ENCODE assay signal across 8 cellular contexts in genomic region chr11:18665353-18665872, GRCh38. TPM values are rescaled to one million over a fixed set of nuclear protein-coding genes. Genes with fewer than 3 reads are reported as not detected.
A peak's percentile ranks its signal among the peaks of the same experiment; 100 is the strongest.
DNase-seq lines count a peak whose midpoint lies in the region; ATAC-seq and TF ChIP-seq lines count a peak whose summit lies in the region.
"Not testable (repeated sequence)": the region's sequence is repeated elsewhere in the genome, so short reads cannot be mapped to it uniquely, and the experiment has no call there.

No MANE protein-coding gene starts in this region.

- DNase-seq in CD4-positive, alpha-beta T cell; T-cell; activated CD4-positive, alpha-beta T cell treated with anti-CD3 and anti-CD28 coated beads, Interleukin-2, amount 10 ng/mL, durations not matched to agents 7 days and 5 days; effector memory CD8-positive, alpha-beta T cell: not testable (repeated sequence)
- DNase-seq in activated CD8-positive, alpha-beta memory T cell treated with anti-CD3 and anti-CD28 coated beads, Interleukin-2, amount 10 ng/mL, durations not matched to agents 7 days and 5 days = peak; percentile 40

- H3K9me3 ChIP-seq in CD4-positive, alpha-beta T cell (ENCODE audit: control insufficient read depth, low read length) = not testable (repeated sequence)

- POLR2A ChIA-PET in CD4-positive, alpha-beta T cell (lab: Charles Lee); activated CD4-positive, alpha-beta T cell treated with anti-CD3 and anti-CD28 coated beads, Interleukin-2, amount 10 ng/mL, durations not matched to agents 7 days and 5 days (lab: Charles Lee): not testable (repeated sequence)
- POLR2A ChIA-PET in T-cell (lab: Charles Lee) = interaction anchor here in 1 of 2 donors (0.6 kb wide), 1 partner anchor 135 kb away, joined by 4 read pairs; no protein-coding TSS in a partner anchor

- H3K36me3 Mint-ChIP-seq in CD4-positive, alpha-beta T cell (ENCODE audit: low read depth); T-cell; activated CD4-positive, alpha-beta T cell treated with anti-CD3 and anti-CD28 coated beads, Interleukin-2, amount 10 ng/mL, durations not matched to agents 7 days and 5 days (ENCODE audit: low read depth); activated CD8-positive, alpha-beta memory T cell treated with anti-CD3 and anti-CD28 coated beads, Interleukin-2, amount 10 ng/mL, durations not matched to agents 7 days and 5 days; activated T-helper 17 cell treated with anti-CD3 and anti-CD28 coated beads, Interleukin-2, amount 50 U/mL, for 72 hours (ENCODE audit: low read depth); activated naive CD8-positive, alpha-beta T cell; effector memory CD8-positive, alpha-beta T cell (ENCODE audit: insufficient read depth); stimulated activated naive CD8-positive, alpha-beta T cell treated with anti-CD3 and anti-CD28 coated beads, Interleukin-15, Interleukin-2, amounts not matched to agents 100 ng/mL and 50 ng/mL, for 24 hours (ENCODE audit: low read depth): not testable (repeated sequence)

- H3K4me3 Mint-ChIP-seq in CD4-positive, alpha-beta T cell; activated CD4-positive, alpha-beta T cell treated with anti-CD3 and anti-CD28 coated beads, Interleukin-2, amount 10 ng/mL, durations not matched to agents 7 days and 5 days: not testable (repeated sequence)
- peak overlapping the region; percentile 19 to 53 (median 49) for H3K4me3 Mint-ChIP-seq in T-cell
- peak overlapping the region; percentile 3 for H3K4me3 Mint-ChIP-seq in activated CD8-positive, alpha-beta memory T cell treated with anti-CD3 and anti-CD28 coated beads, Interleukin-2, amount 10 ng/mL, durations not matched to agents 7 days and 5 days
- peak overlapping the region; percentile 73 for H3K4me3 Mint-ChIP-seq in activated T-helper 17 cell treated with anti-CD3 and anti-CD28 coated beads, Interleukin-2, amount 50 U/mL, for 72 hours
- peak overlapping the region; percentile 71 for H3K4me3 Mint-ChIP-seq in activated naive CD8-positive, alpha-beta T cell
- peak overlapping the region in 1 of 2 donors; percentile 78 for H3K4me3 Mint-ChIP-seq in effector memory CD8-positive, alpha-beta T cell
- H3K4me3 Mint-ChIP-seq in stimulated activated naive CD8-positive, alpha-beta T cell treated with anti-CD3 and anti-CD28 coated beads, Interleukin-15, Interleukin-2, amounts not matched to agents 100 ng/mL and 50 ng/mL, for 24 hours = peak overlapping the region; percentile 67

- peaks cover 30% of the 10 kb centered on the region for H3K4me1 Mint-ChIP-seq in CD4-positive, alpha-beta T cell (ENCODE audit: low read depth)
- peaks cover 27 to 44% (median 29%) of the 10 kb centered on the region in 3 donors for H3K4me1 Mint-ChIP-seq in T-cell
- peaks cover 27% of the 10 kb centered on the region for H3K4me1 Mint-ChIP-seq in activated CD4-positive, alpha-beta T cell treated with anti-CD3 and anti-CD28 coated beads, Interleukin-2, amount 10 ng/mL, durations not matched to agents 7 days and 5 days
- H3K4me1 Mint-ChIP-seq in activated CD8-positive, alpha-beta memory T cell treated with anti-CD3 and anti-CD28 coated beads, Interleukin-2, amount 10 ng/mL, durations not matched to agents 7 days and 5 days = peaks cover 26% of the 10 kb centered on the region
- H3K4me1 Mint-ChIP-seq in activated T-helper 17 cell treated with anti-CD3 and anti-CD28 coated beads, Interleukin-2, amount 50 U/mL, for 72 hours = peaks cover 20% of the 10 kb centered on the region
- H3K4me1 Mint-ChIP-seq in activated naive CD8-positive, alpha-beta T cell (ENCODE audit: low read depth) = peaks cover 39% of the 10 kb centered on the region
- H3K4me1 Mint-ChIP-seq in effector memory CD8-positive, alpha-beta T cell (ENCODE audit: low read depth in 2 of 2) = peaks cover 13 to 21% of the 10 kb centered on the region in 2 donors
- peaks cover 47% of the 10 kb centered on the region for H3K4me1 Mint-ChIP-seq in stimulated activated naive CD8-positive, alpha-beta T cell treated with anti-CD3 and anti-CD28 coated beads, Interleukin-15, Interleukin-2, amounts not matched to agents 100 ng/mL and 50 ng/mL, for 24 hours (ENCODE audit: low read depth)

- intact Hi-C loops in CD4-positive, alpha-beta T cell (cut with DNase I, micrococcal nuclease) = loop anchor here in 1 of 2 experiments (5.0 kb wide), 1 partner anchor 57 kb away; no protein-coding TSS in a partner anchor

- not testable (repeated sequence) for H3K27me3 ChIP-seq in CD4-positive, alpha-beta T cell (ENCODE audit: control insufficient read depth, insufficient read depth, low read length)

- H3K27ac Mint-ChIP-seq in CD4-positive, alpha-beta T cell = peak overlapping the region; percentile 35
- H3K27ac Mint-ChIP-seq in T-cell = peak overlapping the region; percentile 66 to 83
- H3K27ac Mint-ChIP-seq in activated CD4-positive, alpha-beta T cell treated with anti-CD3 and anti-CD28 coated beads, Interleukin-2, amount 10 ng/mL, durations not matched to agents 7 days and 5 days = peak overlapping the region; percentile 57
- peak overlapping the region; percentile 37 for H3K27ac Mint-ChIP-seq in activated CD8-positive, alpha-beta memory T cell treated with anti-CD3 and anti-CD28 coated beads, Interleukin-2, amount 10 ng/mL, durations not matched to agents 7 days and 5 days
- H3K27ac Mint-ChIP-seq in activated T-helper 17 cell treated with anti-CD3 and anti-CD28 coated beads, Interleukin-2, amount 50 U/mL, for 72 hours = peak overlapping the region; percentile 84
- H3K27ac Mint-ChIP-seq in activated naive CD8-positive, alpha-beta T cell = peak overlapping the region; percentile 94
- peak overlapping the region in 1 of 2 donors; percentile 83 for H3K27ac Mint-ChIP-seq in effector memory CD8-positive, alpha-beta T cell
- H3K27ac Mint-ChIP-seq in stimulated activated naive CD8-positive, alpha-beta T cell treated with anti-CD3 and anti-CD28 coated beads, Interleukin-15, Interleukin-2, amounts not matched to agents 100 ng/mL and 50 ng/mL, for 24 hours = peak overlapping the region; percentile 79

- ATAC-seq in CD4-positive, alpha-beta T cell (ENCODE audit: poor library complexity) = peak; percentile 34
- ATAC-seq in T-cell (replicated peaks in 1 of 4) = peak in 2 of 4 experiments; percentile 63 to 66
- ATAC-seq in activated CD8-positive, alpha-beta memory T cell treated with anti-CD3 and anti-CD28 coated beads, Interleukin-2, amount 10 ng/mL, durations not matched to agents 7 days and 5 days = peak; percentile 36
- peak; percentile 28 for ATAC-seq in activated T-helper 17 cell treated with anti-CD3 and anti-CD28 coated beads, Interleukin-2, amount 50 U/mL, for 72 hours (replicated peaks)
- ATAC-seq in effector memory CD8-positive, alpha-beta T cell (replicated peaks) = peak; percentile 87

- CTCF ChIA-PET in CD4-positive, alpha-beta T cell (lab: Charles Lee); T-cell (lab: Charles Lee); activated CD4-positive, alpha-beta T cell treated with anti-CD3 and anti-CD28 coated beads, Interleukin-2, amount 10 ng/mL, durations not matched to agents 7 days and 5 days (lab: Charles Lee): not testable (repeated sequence)
- CTCF ChIA-PET in activated CD8-positive, alpha-beta memory T cell treated with anti-CD3 and anti-CD28 coated beads, Interleukin-2, amount 10 ng/mL, durations not matched to agents 7 days and 5 days (lab: Charles Lee) = interaction anchor here (1.1 kb wide), 1 partner anchor 99 kb away, joined by 3 read pairs; no protein-coding TSS in a partner anchor

- H3K27ac ChIP-seq in CD4-positive, alpha-beta T cell (ENCODE audit: low read depth, low read length) = not testable (repeated sequence)

- not testable (repeated sequence) for TF ChIP-seq CTCF in CD4-positive, alpha-beta T cell (IDR thresholded peaks at IDR 0.05)

- H3K9me3 Mint-ChIP-seq in CD4-positive, alpha-beta T cell; T-cell; activated CD4-positive, alpha-beta T cell treated with anti-CD3 and anti-CD28 coated beads, Interleukin-2, amount 10 ng/mL, durations not matched to agents 7 days and 5 days; activated CD8-positive, alpha-beta memory T cell treated with anti-CD3 and anti-CD28 coated beads, Interleukin-2, amount 10 ng/mL, durations not matched to agents 7 days and 5 days (ENCODE audit: low read depth); activated T-helper 17 cell treated with anti-CD3 and anti-CD28 coated beads, Interleukin-2, amount 50 U/mL, for 72 hours; activated naive CD8-positive, alpha-beta T cell (ENCODE audit: low read depth); effector memory CD8-positive, alpha-beta T cell; stimulated activated naive CD8-positive, alpha-beta T cell treated with anti-CD3 and anti-CD28 coated beads, Interleukin-15, Interleukin-2, amounts not matched to agents 100 ng/mL and 50 ng/mL, for 24 hours: not testable (repeated sequence)

- H3K27me3 Mint-ChIP-seq in CD4-positive, alpha-beta T cell; T-cell; activated CD8-positive, alpha-beta memory T cell treated with anti-CD3 and anti-CD28 coated beads, Interleukin-2, amount 10 ng/mL, durations not matched to agents 7 days and 5 days; activated T-helper 17 cell treated with anti-CD3 and anti-CD28 coated beads, Interleukin-2, amount 50 U/mL, for 72 hours; activated naive CD8-positive, alpha-beta T cell; effector memory CD8-positive, alpha-beta T cell; stimulated activated naive CD8-positive, alpha-beta T cell treated with anti-CD3 and anti-CD28 coated beads, Interleukin-15, Interleukin-2, amounts not matched to agents 100 ng/mL and 50 ng/mL, for 24 hours: not testable (repeated sequence)
- H3K27me3 Mint-ChIP-seq in activated CD4-positive, alpha-beta T cell treated with anti-CD3 and anti-CD28 coated beads, Interleukin-2, amount 10 ng/mL, durations not matched to agents 7 days and 5 days = peaks cover 37% of the 10 kb centered on the region

RNA-seq across cellular contexts. Expression of gene SPTY2D1, which starts 31.3 kb away (rescaled TPM):
- total RNA-seq in CD4-positive, alpha-beta T cell = 10 to 100 TPM; 58.7 to 66.0 TPM
- 10 to 100 TPM; 18.2 to 46.2 (median 22.2) TPM for total RNA-seq in T-cell
- 10 to 100 TPM; 26.9 to 31.0 TPM for total RNA-seq in activated CD4-positive, alpha-beta T cell treated with anti-CD3 and anti-CD28 coated beads, Interleukin-2, amount 10 ng/mL, durations not matched to agents 7 days and 5 days
- total RNA-seq in activated CD8-positive, alpha-beta memory T cell treated with anti-CD3 and anti-CD28 coated beads, Interleukin-2, amount 10 ng/mL, durations not matched to agents 7 days and 5 days = 10 to 100 TPM; 23.8 to 34.7 TPM
- 10 to 100 TPM; 33.8 to 34.5 TPM for total RNA-seq in activated T-helper 17 cell treated with anti-CD3 and anti-CD28 coated beads, Interleukin-2, amount 50 U/mL, for 72 hours

RNA-seq across cellular contexts. Expression of gene TMEM86A, which starts 33.2 kb away (rescaled TPM):
- total RNA-seq in CD4-positive, alpha-beta T cell = 1 to 10 TPM; 8.0 to 8.5 TPM
- total RNA-seq in T-cell = 1 to 10 TPM; 2.5 to 6.8 (median 3.5) TPM
- total RNA-seq in activated CD4-positive, alpha-beta T cell treated with anti-CD3 and anti-CD28 coated beads, Interleukin-2, amount 10 ng/mL, durations not matched to agents 7 days and 5 days = under 1 TPM; 0.25 to 0.42 TPM
- total RNA-seq in activated CD8-positive, alpha-beta memory T cell treated with anti-CD3 and anti-CD28 coated beads, Interleukin-2, amount 10 ng/mL, durations not matched to agents 7 days and 5 days = under 1 TPM; 0.93 to 0.98 TPM
- under 1 TPM; 0.24 to 0.40 TPM for total RNA-seq in activated T-helper 17 cell treated with anti-CD3 and anti-CD28 coated beads, Interleukin-2, amount 50 U/mL, for 72 hours
